ENCODE assay signal across 17 cellular contexts in genomic region chr19:1435378-1435989, GRCh38.
"Had no signal": no experiment of that assay in that cellular context is flagged by ENCODE, and none has a peak within 500 bp of the region (broad histone marks: within the 10 kb centered on the region; RNA-seq: fewer than 3 reads in every experiment).

No MANE protein-coding gene starts in this region.

- H3K4me3 ChIP-seq: lung, suprapubic skin, upper lobe of left lung had no signal

- DNase-seq: activated B cell treated with CpG ODN at 0.5 μM for 24 hours; activated CD4-positive, alpha-beta T cell treated with anti-CD3 and anti-CD28 coated beads, Interleukin-2, amount 50 U/mL, for 1 hour; endodermal cell; left colon; naive thymus-derived CD4-positive, alpha-beta T cell; occipital lobe; stimulated activated CD4-positive, alpha-beta T cell treated with anti-CD3 and anti-CD28 coated beads, Interleukin-2, amount 100 ng/mL, for 24 hours; stimulated activated naive CD4-positive, alpha-beta T cell; SW 1271; T1000 had no signal

- H3K27me3 Mint-ChIP-seq: activated B cell treated with CpG ODN at 0.5 μM for 24 hours; naive thymus-derived CD4-positive, alpha-beta T cell; progenitor cell of endocrine pancreas had no signal

- H3K9me3 Mint-ChIP-seq: activated B cell treated with CpG ODN at 0.5 μM for 24 hours; activated naive CD4-positive, alpha-beta T cell treated with anti-CD3 and anti-CD28 coated beads, Interleukin-2, amount 50 U/mL, for 72 hours; endodermal cell had no signal

- H3K27ac ChIP-seq: suprapubic skin, upper lobe of left lung had no signal

- H3K9me3 ChIP-seq: suprapubic skin, upper lobe of left lung had no signal

- H3K4me3 Mint-ChIP-seq: activated B cell treated with CpG ODN at 0.5 μM for 24 hours; endodermal cell; naive thymus-derived CD4-positive, alpha-beta T cell had no signal

- ATAC-seq: activated naive CD4-positive, alpha-beta T cell treated with anti-CD3 and anti-CD28 coated beads, Interleukin-2, amount 50 U/mL, for 72 hours; esophagus mucosa; left colon; naive thymus-derived CD4-positive, alpha-beta T cell; sciatic nerve had no signal

- H3K27ac Mint-ChIP-seq: activated B cell treated with CpG ODN at 0.5 μM for 24 hours; activated naive CD4-positive, alpha-beta T cell treated with anti-CD3 and anti-CD28 coated beads, Interleukin-2, amount 50 U/mL, for 72 hours; endodermal cell; progenitor cell of endocrine pancreas had no signal

- H3K27me3 ChIP-seq: suprapubic skin, upper lobe of left lung had no signal
